8 cellular contexts compared by ENCODE assay signal in genomic region chr10:61904711-61905445, GRCh38. TPM values are rescaled to one million over a fixed set of nuclear protein-coding genes. Genes with fewer than 3 reads are reported as not detected.
DNase-seq lines count a peak whose midpoint lies in the region; ATAC-seq, FAIRE-seq and TF ChIP-seq lines count a peak whose summit lies in the region.

No MANE protein-coding gene starts in this region.

- in situ Hi-C loops in HepG2 (cut with HindIII; ENCODE audit: extremely low pct_ligation_motif_present, low pct_unique_long_range_greater_than_20kb), result loop anchor here (5.0 to 10.0 kb wide), 3 partner anchors 142 to 350 kb away; no protein-coding TSS in a partner anchor

- no peak overlapping the region for H2AFZ ChIP-seq in HepG2 (ENCODE audit: low read length)

- 49% methylated on average over 5 of the region's 5 CpGs for WGBS in HepG2 (ENCODE audit: low lambda C conversion rate)

- POLR2A ChIA-PET in HepG2 (lab: Yijun Ruan, JAX), result interaction anchor here (1.9 kb wide), 1 partner anchor 133 kb away, joined by 5 read pairs; no protein-coding TSS in a partner anchor

- no peak for TF ChIP-seq POLR2A in HepG2 (IDR thresholded peaks at IDR 0.05; ENCODE audit: insufficient read depth in 1 of 2, low read depth in 2 of 2, low read length in 2 of 2)

- intact Hi-C loops in HepG2 (cut with micrococcal nuclease; ENCODE audit: unreplicated experiment), result loop anchor here (1.0 to 5.0 kb wide), 2 partner anchors 59 to 362 kb away; partner anchors contain the start of gene RTKN2

- H3K4me3 ChIP-seq in DOHH2 (ENCODE audit: low read length), result peak overlapping the region; percentile 93
- peak overlapping the region; percentile 93 to 96 (median 94); a peak in 5 of 6 replicates for H3K4me3 ChIP-seq in HepG2 (replicated peaks in 1 of 3; ENCODE audit: insufficient read depth in 1 of 3, low read depth in 2 of 3, low read length in 3 of 3)

- TF ChIP-seq EP300 in HepG2 (IDR thresholded peaks at IDR 0.05; ENCODE audit: low read depth in 2 of 2, low read length in 2 of 2) (no peak), HepG2 (CRISPR knock-in tag; IDR thresholded peaks at IDR 0.05; ENCODE audit: borderline replicate concordance) (no peak)

- H3K9ac ChIP-seq in HepG2 (ENCODE audit: insufficient read depth, low read depth, low read length), result peak overlapping the region; percentile 96

- H3K27ac Mint-ChIP-seq in brain, result peak overlapping the region; percentile 89 to 99 (median 97)
- H3K27ac Mint-ChIP-seq in stimulated activated memory B cell treated with anti-CD40 and anti-IgM and Interleukin-4, amounts not matched to agents 10 μg/mL and 1 μg/mL and 100 μg/mL, for 72 hours, result peak overlapping the region; percentile 100

- H3K27me3 ChIP-seq in DOHH2 (ENCODE audit: control insufficient read depth, low read length) (no peaks in the 10 kb centered on the region), HepG2 (ENCODE audit: control insufficient read depth in 1 of 2, insufficient read depth in 2 of 2, low read length in 2 of 2) (no peaks in the 10 kb centered on the region; a peak in 1 of 5 replicates)

- H3K4me1 ChIP-seq in DOHH2 (ENCODE audit: control insufficient read depth, low read length) (peaks cover 44% of the 10 kb centered on the region), HepG2 (ENCODE audit: insufficient read depth, low read length) (peaks cover 44% of the 10 kb centered on the region)

- no TSS peak for BruUV-seq in HepG2 (replicated peaks; lab: Mats Ljungman, UMichigan)

- H3K4me3 Mint-ChIP-seq in brain, result peak overlapping the region; percentile 91 to 100 (median 93)
- H3K4me3 Mint-ChIP-seq in stimulated activated memory B cell treated with anti-CD40 and anti-IgM and Interleukin-4, amounts not matched to agents 10 μg/mL and 1 μg/mL and 100 μg/mL, for 72 hours, result peak overlapping the region; percentile 93

- DNase-seq in HepG2 (ENCODE audit: low spot score) (peak; percentile 75), cerebellar nuclear complex (lab: John Stamatoyannopoulos, UW) (no peak)

- CTCF ChIA-PET in HepG2 (lab: Yijun Ruan, JAX; ENCODE audit: low intra/inter-chr PET ratio, low total read pairs), result no interaction called here

- peak; percentile 9 for TF ChIP-seq CTCF in DOHH2 (IDR thresholded peaks at IDR 0.05; ENCODE audit: low read depth, low read length, poor library complexity, severe bottlenecking)
- peak; percentile 40 to 59 for TF ChIP-seq CTCF in brain (conservative IDR thresholded peaks at IDR 0.05)
- peak; percentile 37; the same call in 1 of the 2 replicates for TF ChIP-seq CTCF in HepG2 (CRISPR knock-in tag; IDR thresholded peaks at IDR 0.05)

- H3K4me2 ChIP-seq in DOHH2 (ENCODE audit: low read length), result peak overlapping the region; percentile 96
- H3K4me2 ChIP-seq in HepG2 (ENCODE audit: low read depth, low read length), result peak overlapping the region; percentile 90

- no peaks in the 10 kb centered on the region for H4K20me1 ChIP-seq in DOHH2 (ENCODE audit: control insufficient read depth, insufficient read depth, low read depth, low read length)
- peaks cover 4% of the 10 kb centered on the region; the same call in 1 of the 2 replicates for H4K20me1 ChIP-seq in HepG2 (ENCODE audit: insufficient read depth, low read length)

- peaks cover 81% of the 10 kb centered on the region for H3K79me2 ChIP-seq in DOHH2 (ENCODE audit: control insufficient read depth, low read length)
- H3K79me2 ChIP-seq in HepG2 (ENCODE audit: insufficient read depth, low read length), result peaks cover 75% of the 10 kb centered on the region

- H3K27me3 Mint-ChIP-seq in brain, result peaks cover 17% of the 10 kb centered on the region
- no peaks in the 10 kb centered on the region for H3K27me3 Mint-ChIP-seq in stimulated activated memory B cell treated with anti-CD40 and anti-IgM and Interleukin-4, amounts not matched to agents 10 μg/mL and 1 μg/mL and 100 μg/mL, for 72 hours

- FAIRE-seq in HepG2 (lab: Jason Lieb, UNC), result peak; percentile 64

- H3K36me3 Mint-ChIP-seq in brain, result peaks cover 14% of the 10 kb centered on the region
- peaks cover 34% of the 10 kb centered on the region for H3K36me3 Mint-ChIP-seq in stimulated activated memory B cell treated with anti-CD40 and anti-IgM and Interleukin-4, amounts not matched to agents 10 μg/mL and 1 μg/mL and 100 μg/mL, for 72 hours

- H3K9me3 ChIP-seq in DOHH2 (ENCODE audit: control insufficient read depth, insufficient read depth, low read length), result no peaks in the 10 kb centered on the region
- H3K9me3 ChIP-seq in HepG2 (ENCODE audit: low read length), result no peaks in the 10 kb centered on the region

- peaks cover 35% of the 10 kb centered on the region for H3K4me1 Mint-ChIP-seq in brain
- peaks cover 23% of the 10 kb centered on the region for H3K4me1 Mint-ChIP-seq in stimulated activated memory B cell treated with anti-CD40 and anti-IgM and Interleukin-4, amounts not matched to agents 10 μg/mL and 1 μg/mL and 100 μg/mL, for 72 hours

- H3K9me3 Mint-ChIP-seq in brain, result peaks cover 0 to 4% (median 0%) of the 10 kb centered on the region in 5 experiments
- no peaks in the 10 kb centered on the region for H3K9me3 Mint-ChIP-seq in stimulated activated memory B cell treated with anti-CD40 and anti-IgM and Interleukin-4, amounts not matched to agents 10 μg/mL and 1 μg/mL and 100 μg/mL, for 72 hours

- H3K36me3 ChIP-seq in DOHH2 (ENCODE audit: control insufficient read depth, low read length) (peaks cover 46% of the 10 kb centered on the region), HepG2 (replicated peaks in 1 of 2; ENCODE audit: control insufficient read depth in 1 of 2, insufficient read depth in 2 of 2, low read length in 2 of 2) (no peaks in the 10 kb centered on the region)

- H3F3A ChIP-seq in DOHH2 (ENCODE audit: control insufficient read depth, insufficient read depth), result peaks cover 38% of the 10 kb centered on the region

- H3K27ac ChIP-seq in DOHH2 (ENCODE audit: low read depth, low read length), result peak overlapping the region; percentile 99
- peak overlapping the region; percentile 94 for H3K27ac ChIP-seq in HepG2 (ENCODE audit: extremely low read length, insufficient read depth, low read length)

- ATAC-seq in GM19452 (IDR thresholded peaks at IDR 0.05; ENCODE audit: unreplicated experiment) (peak; percentile 47), HG03521 (IDR thresholded peaks at IDR 0.05; ENCODE audit: unreplicated experiment) (peak; percentile 23), SK-N-SH treated with all-trans-retinoic acid at 6 μM for 48 hours (peak; percentile 44), HepG2 (peak; percentile 48)
- ATAC-seq in stimulated activated memory B cell treated with anti-CD40 and anti-IgM and Interleukin-4, amounts not matched to agents 10 μg/mL and 1 μg/mL and 100 μg/mL, for 72 hours, result peak; percentile 37

- no peak; the same call in 1 of the 2 replicates for TF ChIP-seq RAD21 in HepG2 (CRISPR knock-in tag; IDR thresholded peaks at IDR 0.05)

- no peaks in the 10 kb centered on the region for H3K9me2 ChIP-seq in DOHH2 (replicated peaks; ENCODE audit: control insufficient read depth, low read length)

TF ChIP-seq in SK-N-SH treated with all-trans-retinoic acid at 6 μM for 48 hours, 23 proteins besides CTCF, POLR2A, EP300 and RAD21:
- TF ChIP-seq ISL1 (CRISPR knock-in tag; IDR thresholded peaks at IDR 0.05), result peak; percentile 16; the same call in 1 of the 2 replicates
- TF ChIP-seq TOX (CRISPR knock-in tag; IDR thresholded peaks at IDR 0.05; ENCODE audit: borderline replicate concordance), result no peak
- TF ChIP-seq CSDC2 (CRISPR knock-in tag; IDR thresholded peaks at IDR 0.05), result no peak
- TF ChIP-seq SNAI2 (CRISPR knock-in tag; IDR thresholded peaks at IDR 0.05), result no peak
- TF ChIP-seq ARNTL (CRISPR knock-in tag; IDR thresholded peaks at IDR 0.05; ENCODE audit: borderline replicate concordance, low read depth), result no peak

TF ChIP-seq in HepG2, 621 proteins besides CTCF, POLR2A, EP300 and RAD21 (continues in another document):
- TF ChIP-seq ZKSCAN8 (CRISPR knock-in tag; IDR thresholded peaks at IDR 0.05; ENCODE audit: borderline replicate concordance), result peak; percentile 64; the same call in 1 of the 2 replicates
- no peak for TF ChIP-seq ZNF382 (CRISPR knock-in tag; IDR thresholded peaks at IDR 0.05; ENCODE audit: borderline replicate concordance)
- peak; percentile 68 for TF ChIP-seq FOSL2 (CRISPR knock-in tag; IDR thresholded peaks at IDR 0.05)
- peak; percentile 52; the same call in 1 of the 2 replicates for TF ChIP-seq CEBPG (CRISPR knock-in tag; IDR thresholded peaks at IDR 0.05)
- TF ChIP-seq NFRKB (IDR thresholded peaks at IDR 0.05), result no peak

RNA-seq across cellular contexts. Expression of gene ARID5B, which starts 3.4 kb away (rescaled TPM):
- polyA plus RNA-seq in brain (ENCODE audit: insufficient read depth, low read depth, low replicate concordance), result 2.5 TPM
- total RNA-seq in HepG2 (2016; rRNA removed; fragmentation: Illumina TruSeq; extraction: Trizol), result 6.2 and 7.9 TPM in 2 replicates
- 0.51 and 1.4 TPM in 2 replicates for total RNA-seq in HepG2 (2016; cell fraction: cytosol; rRNA removed; fragmentation: Illumina TruSeq; extraction: Trizol; ENCODE audit: low read depth)
- 6.4 and 7.4 TPM in 2 replicates for total RNA-seq in HepG2 (2016; cell fraction: insoluble cytoplasmic fraction; rRNA removed; fragmentation: Illumina TruSeq; extraction: Trizol)
- 2.4 and 2.6 TPM in 2 replicates for total RNA-seq in HepG2 (2016; cell fraction: membrane; rRNA removed; fragmentation: Illumina TruSeq; extraction: Trizol)
- total RNA-seq in HepG2 (2016; cell fraction: nucleus; rRNA removed; fragmentation: Illumina TruSeq; extraction: Trizol), result 14.1 and 15.4 TPM in 2 replicates
- 14.5 and 21.1 TPM in 2 replicates for polyA plus RNA-seq in HepG2 (2011; rRNA removed)
- 10.9 and 13.9 TPM in 2 replicates for polyA plus RNA-seq in HepG2 (2011; cell fraction: cytosol; rRNA removed)
- polyA plus RNA-seq in HepG2 (2011; cell fraction: nucleus; rRNA removed), result 14.6 and 21.9 TPM in 2 replicates
- polyA plus RNA-seq in HepG2 (2012), result 14.5 and 16.7 TPM in 2 replicates
- 0.14 and 0.15 TPM in 2 replicates for polyA plus RNA-seq in HepG2 (2016; cell fraction: cytosol; fragmentation: Illumina TruSeq; extraction: Trizol; ENCODE audit: low read depth)
- polyA plus RNA-seq in HepG2 (2016; cell fraction: insoluble cytoplasmic fraction; fragmentation: Illumina TruSeq; extraction: Trizol; ENCODE audit: low read depth), result 4.7 and 5.3 TPM in 2 replicates
- 0.54 and 0.63 TPM in 2 replicates for polyA plus RNA-seq in HepG2 (2016; cell fraction: membrane; fragmentation: Illumina TruSeq; extraction: Trizol; ENCODE audit: low read depth)
- 6.4 and 7.2 TPM in 2 replicates for polyA plus RNA-seq in HepG2 (2016; cell fraction: nucleus; fragmentation: Illumina TruSeq; extraction: Trizol; ENCODE audit: insufficient read depth, low read depth)
- polyA minus RNA-seq in HepG2 (2011; rRNA and poly(A)+ RNA removed; ENCODE audit: low replicate concordance), result 50.5 and 55.3 TPM in 2 replicates
- polyA minus RNA-seq in HepG2 (2011; cell fraction: cytosol; rRNA and poly(A)+ RNA removed), result 30.8 and 33.9 TPM in 2 replicates
- polyA minus RNA-seq in HepG2 (2011; cell fraction: nucleus; rRNA and poly(A)+ RNA removed), result 111 and 117 TPM in 2 replicates
